In genomic region chr21:33666153-33666552, GRCh38 we compare ENCODE assay signal across 2 cellular contexts.
TF ChIP-seq lines count a peak whose summit lies in the region.

No MANE protein-coding gene starts in this region.

TF ChIP-seq in IMR-90, 13 proteins besides CTCF, POLR2A, EP300 and RAD21:
- TF ChIP-seq SMC3 (IDR thresholded peaks at IDR 0.05; ENCODE audit: low read depth, low read length) = no peak
- peak; percentile 72 for TF ChIP-seq CEBPB (IDR thresholded peaks at IDR 0.05; ENCODE audit: low read depth, low read length)

TF ChIP-seq in HepG2, 621 proteins besides CTCF, POLR2A, EP300 and RAD21:
- no peak for TF ChIP-seq KAT8 (CRISPR knock-in tag; IDR thresholded peaks at IDR 0.05)
- TF ChIP-seq CEBPB (IDR thresholded peaks at IDR 0.05; ENCODE audit: borderline replicate concordance, low read depth, low read length) = 0 out of 2 replicates have a peak, but pooled peaks have one; percentile 4
- no peak for TF ChIP-seq NFKBIZ (CRISPR knock-in tag; IDR thresholded peaks at IDR 0.05)
- TF ChIP-seq, protein P1, sequence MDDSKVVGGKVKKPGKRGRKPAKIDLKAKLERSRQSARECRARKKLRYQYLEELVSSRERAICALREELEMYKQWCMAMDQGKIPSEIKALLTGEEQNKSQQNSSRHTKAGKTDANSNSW (CRISPR knock-in tag; IDR thresholded peaks at IDR 0.05; ENCODE audit: borderline replicate concordance) = no peak
